ENCODE assay signal across 9 cellular contexts in the genomic region with DNA sequence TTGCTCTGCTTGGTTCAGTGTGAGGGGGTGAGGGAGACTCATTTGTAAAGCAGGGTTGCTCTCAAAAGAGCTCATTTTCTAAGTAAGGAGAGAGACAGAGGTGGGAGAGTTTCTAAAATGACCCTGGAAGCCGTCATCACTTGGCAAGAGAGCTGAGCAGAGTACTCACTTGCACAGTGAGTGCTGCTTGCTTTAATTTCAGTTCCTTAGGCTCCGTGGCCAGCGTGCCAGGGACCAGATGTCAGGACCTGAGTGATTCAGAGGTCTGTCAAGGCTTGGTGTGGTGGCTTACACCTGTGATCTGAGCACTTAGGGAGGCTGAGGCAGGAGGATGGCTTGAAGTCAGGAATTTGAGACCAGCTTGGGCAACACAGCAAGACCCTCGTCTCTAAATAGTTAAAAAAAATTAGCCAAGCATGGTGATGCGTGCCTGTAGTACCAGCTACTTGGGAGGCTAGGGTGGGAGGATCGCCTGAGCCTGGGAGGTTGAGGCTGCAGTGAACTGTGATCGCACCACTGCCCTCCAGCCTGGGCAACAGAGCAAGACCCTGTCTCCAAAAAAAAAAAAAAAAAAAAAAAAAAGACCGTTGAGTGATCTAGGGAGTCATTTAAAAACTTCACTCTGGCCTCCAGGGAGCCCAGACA. TPM values are rescaled to one million over a fixed set of nuclear protein-coding genes. Genes with fewer than 3 reads are reported as not detected.
DNase-seq lines count a peak whose midpoint lies in the region; ATAC-seq and TF ChIP-seq lines count a peak whose summit lies in the region.
"Had no signal": no experiment of that assay in that cellular context is flagged by ENCODE, and none has a peak within 500 bp of the region (broad histone marks: within the 10 kb centered on the region; RNA-seq: fewer than 3 reads in every experiment).

No MANE protein-coding gene starts in this region.

- H3K36me3 ChIP-seq in DND-41 (ENCODE audit: insufficient read depth, low read length): peaks cover 6% of the 10 kb centered on the region; the same call in 1 of the 2 replicates

- ATAC-seq in DND-41 (ENCODE audit: insufficient read depth, low read depth) (no peak), HG03520 (IDR thresholded peaks at IDR 0.05; ENCODE audit: unreplicated experiment) (no peak)
- no peak for ATAC-seq in naive thymus-derived CD8-positive, alpha-beta T cell

- peak overlapping the region; percentile 82 to 99 (median 98) for H3K4me3 Mint-ChIP-seq in IgD-negative memory B cell
- peak overlapping the region; percentile 95 for H3K4me3 Mint-ChIP-seq in activated naive CD8-positive, alpha-beta T cell treated with anti-CD3 and anti-CD28 coated beads for 36 hours
- H3K4me3 Mint-ChIP-seq in naive thymus-derived CD8-positive, alpha-beta T cell: peak overlapping the region; percentile 94 to 98 (median 96)

- H3K4me1 ChIP-seq in DND-41 (ENCODE audit: insufficient read depth, low read length): peaks cover 36% of the 10 kb centered on the region

- no peak overlapping the region for H3K27ac ChIP-seq in DND-41 (ENCODE audit: low read length)

- no peaks in the 10 kb centered on the region for H3K79me2 ChIP-seq in DND-41 (ENCODE audit: insufficient read depth, low read length)

- no peaks in the 10 kb centered on the region for H3K9me3 ChIP-seq in DND-41 (ENCODE audit: insufficient read depth, low read length, severe bottlenecking)
- H3K9me3 ChIP-seq: mucosa of descending colon had no signal

- H4K20me1 ChIP-seq in DND-41 (ENCODE audit: insufficient read depth, low read length): no peaks in the 10 kb centered on the region

- H2AFZ ChIP-seq in DND-41 (ENCODE audit: low read depth, low read length): no peak overlapping the region

- no peak for TF ChIP-seq CTCF in DND-41 (IDR thresholded peaks at IDR 0.05; ENCODE audit: borderline replicate concordance, extremely low read depth, low read length, poor library complexity, severe bottlenecking)

- H3K4me3 ChIP-seq in DND-41 (ENCODE audit: low read depth in 1 of 2, low read length in 2 of 2): peak overlapping the region in 1 of 2 experiments; percentile 89; a peak in 1 of 4 replicates

- peak overlapping the region; percentile 83 for H3K4me2 ChIP-seq in DND-41 (ENCODE audit: insufficient read depth, low read length)

- peaks cover 7 to 14% (median 14%) of the 10 kb centered on the region in 3 donors for H3K4me1 Mint-ChIP-seq in IgD-negative memory B cell
- peaks cover 18% of the 10 kb centered on the region for H3K4me1 Mint-ChIP-seq in activated naive CD8-positive, alpha-beta T cell treated with anti-CD3 and anti-CD28 coated beads for 36 hours
- H3K4me1 Mint-ChIP-seq in naive thymus-derived CD8-positive, alpha-beta T cell: peaks cover 16 to 45% (median 32%) of the 10 kb centered on the region in 4 donors

- peaks cover 2% of the 10 kb centered on the region for H3K36me3 Mint-ChIP-seq in IgD-negative memory B cell
- peaks cover 8% of the 10 kb centered on the region for H3K36me3 Mint-ChIP-seq in activated naive CD8-positive, alpha-beta T cell treated with anti-CD3 and anti-CD28 coated beads for 36 hours
- H3K36me3 Mint-ChIP-seq in naive thymus-derived CD8-positive, alpha-beta T cell: peaks cover 0 to 3% (median 0%) of the 10 kb centered on the region in 3 donors

- peak overlapping the region; percentile 74; the same call in 1 of the 2 replicates for H3K9ac ChIP-seq in DND-41 (ENCODE audit: low read depth, low read length)

- no peaks in the 10 kb centered on the region for H3K27me3 ChIP-seq in DND-41 (ENCODE audit: insufficient read depth, low read length, poor library complexity)

- POLR2A ChIA-PET in naive thymus-derived CD8-positive, alpha-beta T cell (lab: Charles Lee): interaction anchor here (0.6 to 1.8 kb wide), 9 partner anchors 8 to 1380 kb away, joined by 3 to 6 read pairs (median 4); a partner anchor contains a TSS

- DNase-seq in DND-41 (no peak), HCEC 1CT (no peak), iPS-NIHi7 (ENCODE audit: extremely low spot score) (no peak)
- no peak for DNase-seq in activated naive CD8-positive, alpha-beta T cell treated with anti-CD3 and anti-CD28 coated beads for 36 hours
- DNase-seq in naive thymus-derived CD8-positive, alpha-beta T cell: no peak
- DNase-seq: mucosa of descending colon, small intestine had no signal

- H3K27me3 Mint-ChIP-seq in IgD-negative memory B cell: no peaks in the 10 kb centered on the region
- H3K27me3 Mint-ChIP-seq in activated naive CD8-positive, alpha-beta T cell treated with anti-CD3 and anti-CD28 coated beads for 36 hours: no peaks in the 10 kb centered on the region
- H3K27me3 Mint-ChIP-seq in naive thymus-derived CD8-positive, alpha-beta T cell: no peaks in the 10 kb centered on the region

- H3K27ac Mint-ChIP-seq in IgD-negative memory B cell: peak overlapping the region in 2 of 3 donors; percentile 91 to 98
- peak overlapping the region; percentile 52 for H3K27ac Mint-ChIP-seq in activated naive CD8-positive, alpha-beta T cell treated with anti-CD3 and anti-CD28 coated beads for 36 hours
- H3K27ac Mint-ChIP-seq in naive thymus-derived CD8-positive, alpha-beta T cell: peak overlapping the region in 9 of 10 donors; percentile 43 to 99 (median 91)

- H3K9me3 Mint-ChIP-seq in IgD-negative memory B cell: no peaks in the 10 kb centered on the region
- H3K9me3 Mint-ChIP-seq in activated naive CD8-positive, alpha-beta T cell treated with anti-CD3 and anti-CD28 coated beads for 36 hours: no peaks in the 10 kb centered on the region
- no peaks in the 10 kb centered on the region for H3K9me3 Mint-ChIP-seq in naive thymus-derived CD8-positive, alpha-beta T cell

RNA-seq across cellular contexts. Expression of a gene that starts 10.7 kb away (rescaled TPM):
- polyA plus RNA-seq in IgD-negative memory B cell: not detected
- under 1 TPM; 0.35 to 0.36 TPM for total RNA-seq in activated naive CD8-positive, alpha-beta T cell treated with anti-CD3 and anti-CD28 coated beads for 36 hours
- total RNA-seq in naive thymus-derived CD8-positive, alpha-beta T cell: not detected
- not detected for polyA plus RNA-seq in naive thymus-derived CD8-positive, alpha-beta T cell

RNA-seq across cellular contexts. Expression of a gene that starts 11.8 kb away (rescaled TPM):
- 1.9 TPM for polyA plus RNA-seq in IgD-negative memory B cell
- 1 to 10 TPM; 7.6 to 9.1 TPM for total RNA-seq in activated naive CD8-positive, alpha-beta T cell treated with anti-CD3 and anti-CD28 coated beads for 36 hours
- 1 to 10 TPM; 8.9 to 9.2 TPM for total RNA-seq in naive thymus-derived CD8-positive, alpha-beta T cell
- 1 to 10 TPM in 1 of 3 donors, under 1 TPM in 2; 0.27 to 2.5 (median 0.90) TPM for polyA plus RNA-seq in naive thymus-derived CD8-positive, alpha-beta T cell

RNA-seq across cellular contexts. Expression of a gene that starts 24.0 kb away (rescaled TPM):
- polyA plus RNA-seq in IgD-negative memory B cell: not detected
- not detected for total RNA-seq in activated naive CD8-positive, alpha-beta T cell treated with anti-CD3 and anti-CD28 coated beads for 36 hours
- total RNA-seq in naive thymus-derived CD8-positive, alpha-beta T cell: under 1 TPM in 1 of 2 experiments, not detected in 1; 0.26 TPM
- not detected for polyA plus RNA-seq in naive thymus-derived CD8-positive, alpha-beta T cell
- total RNA-seq: mucosa of descending colon had no signal

RNA-seq across cellular contexts. Expression of a gene that starts 57.6 kb away (rescaled TPM):
- 59.8 TPM for polyA plus RNA-seq in IgD-negative memory B cell
- total RNA-seq in activated naive CD8-positive, alpha-beta T cell treated with anti-CD3 and anti-CD28 coated beads for 36 hours: 1,000 to 10,000 TPM; 1,056 to 1,060 TPM
- 100 to 1,000 TPM; 363 to 375 TPM for total RNA-seq in naive thymus-derived CD8-positive, alpha-beta T cell
- 1,000 to 10,000 TPM; 1,686 to 2,118 (median 1,952) TPM for polyA plus RNA-seq in naive thymus-derived CD8-positive, alpha-beta T cell
